In genomic region chr19:36771275-36772231, GRCh38 we compare ENCODE assay signal across 1 cellular context.
TF ChIP-seq lines count a peak whose summit lies in the region.

No MANE protein-coding gene starts in this region.

TF ChIP-seq in K562, 482 proteins besides CTCF, POLR2A, EP300 and RAD21 (continued from another document and continues in another):
- TF ChIP-seq HINFP (tag; conservative IDR thresholded peaks at IDR 0.05; ENCODE audit: low read depth) = no peak
- TF ChIP-seq CBX1 (IDR thresholded peaks at IDR 0.05; ENCODE audit: low read depth) = no peak
- TF ChIP-seq TRIM28 (IDR thresholded peaks at IDR 0.05) = no peak
- no peak for TF ChIP-seq ZNF518B (CRISPR knock-in tag; IDR thresholded peaks at IDR 0.05)
- no peak for TF ChIP-seq NFIX (CRISPR knock-in tag; IDR thresholded peaks at IDR 0.05; ENCODE audit: low read depth)
- TF ChIP-seq CBFA2T2 (conservative IDR thresholded peaks at IDR 0.05) = no peak; the same call in 1 of the 2 replicates
- no peak for TF ChIP-seq IRF2 (CRISPR knock-in tag; IDR thresholded peaks at IDR 0.05)
- TF ChIP-seq MYNN (IDR thresholded peaks at IDR 0.05) = peak; percentile 76
- TF ChIP-seq MYNN (CRISPR knock-in tag; IDR thresholded peaks at IDR 0.05) = no peak
- TF ChIP-seq NR4A1 (CRISPR knock-in tag; IDR thresholded peaks at IDR 0.05) = no peak
- no peak for TF ChIP-seq NR4A1 (tag; IDR thresholded peaks at IDR 0.05)
- TF ChIP-seq PREB (CRISPR knock-in tag; IDR thresholded peaks at IDR 0.05) = no peak
- no peak for TF ChIP-seq ID3 (CRISPR knock-in tag; IDR thresholded peaks at IDR 0.05)
- TF ChIP-seq ID3 (tag; IDR thresholded peaks at IDR 0.05) = no peak
- no peak for TF ChIP-seq NR2F6 (CRISPR knock-in tag; IDR thresholded peaks at IDR 0.05)
- no peak for TF ChIP-seq CHAMP1 (IDR thresholded peaks at IDR 0.05)
- no peak for TF ChIP-seq NBN (IDR thresholded peaks at IDR 0.05; ENCODE audit: low read depth)
- TF ChIP-seq CREB3L1 (IDR thresholded peaks at IDR 0.05; ENCODE audit: borderline replicate concordance, low read depth) = no peak
- TF ChIP-seq MTA2 (IDR thresholded peaks at IDR 0.05; ENCODE audit: low read depth) = no peak
- TF ChIP-seq HDAC2 (IDR thresholded peaks at IDR 0.05) = no peak
- no peak for TF ChIP-seq ARNT (IDR thresholded peaks at IDR 0.05)
- TF ChIP-seq ZNF23 (CRISPR knock-in tag; IDR thresholded peaks at IDR 0.05) = no peak
- TF ChIP-seq POLR2H (tag; IDR thresholded peaks at IDR 0.05; ENCODE audit: low read depth) = peak; percentile 39
- no peak for TF ChIP-seq KDM4B (IDR thresholded peaks at IDR 0.05; ENCODE audit: borderline replicate concordance in 2 of 2, low read depth in 1 of 2)
- no peak for TF ChIP-seq KLF10 (CRISPR knock-in tag; IDR thresholded peaks at IDR 0.05)
- no peak for TF ChIP-seq ZFPM2 (CRISPR knock-in tag; IDR thresholded peaks at IDR 0.05)
- no peak for TF ChIP-seq PYGO2 (tag; IDR thresholded peaks at IDR 0.05)
- no peak for TF ChIP-seq DLX4 (CRISPR knock-in tag; IDR thresholded peaks at IDR 0.05)
- TF ChIP-seq THRB (CRISPR knock-in tag; conservative IDR thresholded peaks at IDR 0.05) = peak; percentile 12
- TF ChIP-seq NCOA1 (IDR thresholded peaks at IDR 0.05; ENCODE audit: low read depth) = no peak
- TF ChIP-seq U2AF2 (optimal IDR thresholded peaks at IDR 0.05; ENCODE audit: low read depth, low read length) = no peak
- no peak for TF ChIP-seq SMAD3 (CRISPR knock-in tag; conservative IDR thresholded peaks at IDR 0.05)
- no peak for TF ChIP-seq FUS (optimal IDR thresholded peaks at IDR 0.05; ENCODE audit: low read depth, low read length)
- no peak for TF ChIP-seq ZNF165 (CRISPR knock-in tag; IDR thresholded peaks at IDR 0.05; ENCODE audit: borderline replicate concordance)
- no peak for TF ChIP-seq USF2 (CRISPR knock-in tag; IDR thresholded peaks at IDR 0.05)
- TF ChIP-seq PHTF2 (CRISPR knock-in tag; IDR thresholded peaks at IDR 0.05) = no peak
- TF ChIP-seq VEZF1 (CRISPR knock-in tag; IDR thresholded peaks at IDR 0.05) = peak; percentile 91
- TF ChIP-seq RBM22 (IDR thresholded peaks at IDR 0.05; ENCODE audit: low read depth, low read length, poor library complexity, severe bottlenecking) = no peak
- TF ChIP-seq ZNF124 (CRISPR knock-in tag; IDR thresholded peaks at IDR 0.05) = no peak
- peak; percentile 36; the same call in 1 of the 2 replicates for TF ChIP-seq ZBTB7A (IDR thresholded peaks at IDR 0.05; ENCODE audit: borderline replicate concordance, control insufficient read depth, low read depth, low read length)
- TF ChIP-seq MEIS2 (IDR thresholded peaks at IDR 0.05; ENCODE audit: partially characterized antibody) = no peak
- peak in 1 of 2 experiments; percentile 12; a peak in 1 of 4 replicates for TF ChIP-seq TEAD1 (CRISPR knock-in tag; IDR thresholded peaks at IDR 0.05)
- no peak for TF ChIP-seq PML (IDR thresholded peaks at IDR 0.05; ENCODE audit: low read length)
- TF ChIP-seq NCOR1 (IDR thresholded peaks at IDR 0.05) = peak; percentile 52; the same call in 1 of the 2 replicates
- peak; percentile 50; the same call in 1 of the 2 replicates for TF ChIP-seq STAT5A (IDR thresholded peaks at IDR 0.05; ENCODE audit: borderline replicate concordance, low read length)
- TF ChIP-seq CBX8 (IDR thresholded peaks at IDR 0.05; ENCODE audit: borderline replicate concordance, extremely low read depth, low read depth, low read length, poor library complexity, severe bottlenecking) = no peak
- no peak for TF ChIP-seq ZSCAN29 (IDR thresholded peaks at IDR 0.05)
- TF ChIP-seq FOXJ3 (CRISPR knock-in tag; IDR thresholded peaks at IDR 0.05) = no peak
- no peak for TF ChIP-seq NFYB (IDR thresholded peaks at IDR 0.05; ENCODE audit: extremely low read depth, insufficient read length)
- no peak for TF ChIP-seq XRCC3 (IDR thresholded peaks at IDR 0.05)
- TF ChIP-seq MAFF (IDR thresholded peaks at IDR 0.05; ENCODE audit: low read length) = no peak
